9 cellular contexts compared by ENCODE assay signal in genomic region chr1:1847501-1848289, GRCh38. TPM values are rescaled to one million over a fixed set of nuclear protein-coding genes. Genes with fewer than 3 reads are reported as not detected.
DNase-seq lines count a peak whose midpoint lies in the region; ATAC-seq and TF ChIP-seq lines count a peak whose summit lies in the region.
"Had no signal": no experiment of that assay in that cellular context is flagged by ENCODE, and none has a peak within 500 bp of the region (broad histone marks: within the 10 kb centered on the region; RNA-seq: fewer than 3 reads in every experiment).

No MANE protein-coding gene starts in this region.

- H3K4me3 ChIP-seq in GM12865 (ENCODE audit: low read depth, low read length) (no peak overlapping the region), gastroesophageal sphincter (no peak overlapping the region), gastrocnemius medialis (no peak overlapping the region)

- H3K27me3 ChIP-seq in gastroesophageal sphincter, result no peaks in the 10 kb centered on the region
- H3K27me3 ChIP-seq in gastrocnemius medialis, result no peaks in the 10 kb centered on the region

- TF ChIP-seq CTCF in GM12865 (IDR thresholded peaks at IDR 0.05; ENCODE audit: insufficient read depth, low read depth, low read length, missing control alignments) (no peak), gastroesophageal sphincter (IDR thresholded peaks at IDR 0.05) (no peak), gastrocnemius medialis (IDR thresholded peaks at IDR 0.05 in 4 of 5, conservative IDR thresholded peaks at IDR 0.05 in 1 of 5) (no peak)

- no peak for TF ChIP-seq POLR2A in gastroesophageal sphincter (IDR thresholded peaks at IDR 0.05)
- no peak for TF ChIP-seq POLR2A in gastrocnemius medialis (IDR thresholded peaks at IDR 0.05)

- no peak for TF ChIP-seq EP300 in gastroesophageal sphincter (IDR thresholded peaks at IDR 0.05)

- WGBS in gastroesophageal sphincter (ENCODE audit: low coverage in 1 of 2), 2 donors, result 23 to 42% methylated on average over 6 to 8 of the region's 15 CpGs

- no peaks in the 10 kb centered on the region for H3K9me3 ChIP-seq in gastroesophageal sphincter
- H3K9me3 ChIP-seq in gastrocnemius medialis, result no peaks in the 10 kb centered on the region

- H3K4me1 ChIP-seq in gastroesophageal sphincter (peaks cover 4 to 68% (median 26%) of the 10 kb centered on the region in 3 donors), gastrocnemius medialis (peaks cover 37 to 38% of the 10 kb centered on the region in 2 donors)

- in situ Hi-C loops in gastrocnemius medialis (cut with MboI; ENCODE audit: low sequenced_read_pairs in 4 of 4), result loop anchor here in 1 of 4 donors (10.0 kb wide), 1 partner anchor 57 kb away; no protein-coding TSS in a partner anchor

- ATAC-seq in gastroesophageal sphincter (no peak), gastrocnemius medialis (no peak), HG03457 (IDR thresholded peaks at IDR 0.05; ENCODE audit: unreplicated experiment) (no peak), HG02852 (IDR thresholded peaks at IDR 0.05; ENCODE audit: unreplicated experiment) (no peak), esophagus mucosa (no peak)

- H3K36me3 ChIP-seq in gastroesophageal sphincter (no peaks in the 10 kb centered on the region), gastrocnemius medialis (no peaks in the 10 kb centered on the region)

- peak; percentile 66 for DNase-seq in GM12865 (ENCODE audit: low read depth)
- DNase-seq in NCI-H82 (lab: John Stamatoyannopoulos, UW), result peak; percentile 78
- no peak for DNase-seq in gastrocnemius medialis
- no peak for DNase-seq in islet precursor cell
- DNase-seq: NCI-H748 treated with DMSO at 0.1 percent for 48 hours had no signal

- intact Hi-C loops in gastrocnemius medialis (cut with DNase I; ENCODE audit: low total_unique reads), result loop anchor here (5.0 kb wide), 1 partner anchor 455 kb away; no protein-coding TSS in a partner anchor

- peak overlapping the region in 3 of 4 donors; percentile 31 to 65 (median 48) for H3K27ac ChIP-seq in gastroesophageal sphincter
- peak overlapping the region; percentile 36 to 64 (median 46) for H3K27ac ChIP-seq in gastrocnemius medialis

RNA-seq across cellular contexts. Expression of gene GNB1, which starts 43.2 kb away (rescaled TPM):
- total RNA-seq in gastroesophageal sphincter (100 to 1,000 TPM; 129 to 175 (median 136) TPM), gastrocnemius medialis (10 to 100 TPM; 29.9 to 44.1 (median 37.2) TPM), esophagus mucosa (148 TPM)

Comparison
In these comparisons a context has a peak if more than half of its experiments do, and no peak if none do; other contexts are left out.
1. DNase-seq: peak in GM12865 (single experiment) and NCI-H82 (single experiment); none in gastrocnemius medialis (0 of 2) and islet precursor cell (single experiment).